Comparison of ENCODE assay signal across 22 cellular contexts in genomic region chr18:24475926-24476589, GRCh38. TPM values are rescaled to one million over a fixed set of nuclear protein-coding genes. Genes with fewer than 3 reads are reported as not detected.
A peak's percentile ranks its signal among the peaks of the same experiment; 100 is the strongest.
DNase-seq lines count a peak whose midpoint lies in the region; ATAC-seq and TF ChIP-seq lines count a peak whose summit lies in the region.
"Had no signal": no experiment of that assay in that cellular context is flagged by ENCODE, and none has a peak within 500 bp of the region (broad histone marks: within the 10 kb centered on the region; RNA-seq: fewer than 3 reads in every experiment).

No MANE protein-coding gene starts in this region.

- intact Hi-C loops in colonic mucosa (cut with DNase I): no loop called here

- H3K9ac ChIP-seq in KMS-11 (no peak overlapping the region), Karpas-422 (ENCODE audit: low read length) (no peak overlapping the region), colonic mucosa (ENCODE audit: low read depth in 2 of 2, low read length in 2 of 2) (no peak overlapping the region)
- H3K9ac ChIP-seq: GM23248 had no signal

- no peaks in the 10 kb centered on the region for H4K20me1 ChIP-seq in KMS-11 (ENCODE audit: insufficient read depth)
- no peaks in the 10 kb centered on the region for H4K20me1 ChIP-seq in Karpas-422 (ENCODE audit: insufficient read depth, low read depth, low read length)

- no peaks in the 10 kb centered on the region for H3K9me2 ChIP-seq in Karpas-422 (replicated peaks; ENCODE audit: insufficient read depth, low read length)

- H3K9me3 ChIP-seq in Karpas-422 (ENCODE audit: low read length) (no peaks in the 10 kb centered on the region), colonic mucosa (no peaks in the 10 kb centered on the region)
- H3K9me3 ChIP-seq: MG63, SJSA1 had no signal

- peak overlapping the region; percentile 26; the same call in 1 of the 2 replicates for H3K27ac ChIP-seq in KMS-11
- H3K27ac ChIP-seq in Karpas-422 (ENCODE audit: low read length): no peak overlapping the region
- H3K27ac ChIP-seq in colonic mucosa: no peak overlapping the region
- H3K27ac ChIP-seq: C4-2B, GM23248, SJSA1 had no signal

- H3K4me1 ChIP-seq in KMS-11 (ENCODE audit: low read depth, poor library complexity, severe bottlenecking) (peaks cover 35% of the 10 kb centered on the region), Karpas-422 (ENCODE audit: low read length) (no peaks in the 10 kb centered on the region), colonic mucosa (no peaks in the 10 kb centered on the region)
- H3K4me1 ChIP-seq: SJSA1 had no signal

- H3K4me2 ChIP-seq in KMS-11 (peak overlapping the region; percentile 46), Karpas-422 (ENCODE audit: low read depth, low read length, poor library complexity, severe bottlenecking) (no peak overlapping the region)

- H2AFZ ChIP-seq in KMS-11 (ENCODE audit: low read depth) (no peak overlapping the region; the same call in 1 of the 2 replicates), Karpas-422 (ENCODE audit: low read length) (no peak overlapping the region)
- H2AFZ ChIP-seq: GM23248 had no signal

- H3K27me3 ChIP-seq in KMS-11 (ENCODE audit: insufficient read depth, low read depth) (no peaks in the 10 kb centered on the region), Karpas-422 (ENCODE audit: low read length) (0 out of 2 replicates have a peak, but pooled peaks cover 2% of the 10 kb centered on the region), colonic mucosa (no peaks in the 10 kb centered on the region)
- H3K27me3 ChIP-seq: MG63, SJSA1 had no signal

- no peaks in the 10 kb centered on the region for H3K36me3 ChIP-seq in KMS-11 (ENCODE audit: insufficient read depth)
- no peaks in the 10 kb centered on the region for H3K36me3 ChIP-seq in Karpas-422 (ENCODE audit: insufficient read depth, low read length)
- H3K36me3 ChIP-seq in colonic mucosa: no peaks in the 10 kb centered on the region
- H3K36me3 ChIP-seq: MG63, SJSA1 had no signal

- TF ChIP-seq CTCF in KMS-11 (conservative IDR thresholded peaks at IDR 0.05; ENCODE audit: low read depth, low read length) (no peak), colonic mucosa (IDR thresholded peaks at IDR 0.05) (no peak)

- DNase-seq in stimulated activated CD4-positive, alpha-beta T cell treated with anti-CD3 and anti-CD28 coated beads, Interleukin-15, amount 100 ng/mL, for 24 hours: peak; percentile 15
- no peak for DNase-seq in stimulated activated CD4-positive, alpha-beta T cell treated with anti-CD3 and anti-CD28 coated beads, Interleukin-12 subunit alpha, Interleukin-12 subunit beta, amount 100 ng/mL, for 4 hours
- DNase-seq in central memory CD4-positive, alpha-beta T cell: peak; percentile 13
- DNase-seq in Karpas-422 (no peak), colonic mucosa (no peak)
- DNase-seq: Calu3, DMS79 treated with DMSO at 0.1 percent for 48 hours, GM23248, H9, MG63, NCI-H1092, NCI-H1417 treated with DMSO at 0.1 percent for 48 hours, NCI-H1694 treated with DMSO at 0.1 percent for 48 hours, NCI-H2081, NCI-H2227 treated with DMSO at 0.1 percent for 48 hours, NCI-H526 treated with DMSO at 0.1 percent for 48 hours, Right ventricle myocardium superior, RPMI8226 had no signal

- H3K79me2 ChIP-seq in KMS-11 (ENCODE audit: insufficient read depth, low read depth) (no peaks in the 10 kb centered on the region), Karpas-422 (ENCODE audit: low read length) (no peaks in the 10 kb centered on the region)

- H3K4me3 ChIP-seq in KMS-11 (IDR thresholded peaks at IDR 0.05; ENCODE audit: insufficient read depth, low read depth, low read length) (no peak overlapping the region), Karpas-422 (ENCODE audit: low read length) (no peak overlapping the region), colonic mucosa (no peak overlapping the region)
- H3K4me3 ChIP-seq: GM23248, MG63, SJSA1 had no signal

- no peak for ATAC-seq in GM19397 (IDR thresholded peaks at IDR 0.05; ENCODE audit: unreplicated experiment)

RNA-seq across cellular contexts. Expression of gene HRH4, which starts 15.6 kb away (rescaled TPM):
- 0.15 TPM in 1 of 2 replicates, not detected in the other for total RNA-seq in Karpas-422 (2014; rRNA removed; shearing (Covaris generic); ENCODE audit: low replicate concordance)
- total RNA-seq in colonic mucosa: under 1 TPM in 1 of 2 donors, not detected in 1; 0.11 TPM
- total RNA-seq: GM23248, H9, Right ventricle myocardium superior, SJSA1 had no signal

RNA-seq across cellular contexts. Expression of gene IMPACT, which starts 49.6 kb away (rescaled TPM):
- total RNA-seq in Karpas-422 (2014; rRNA removed; shearing (Covaris generic); ENCODE audit: low replicate concordance): 31.9 and 48.8 TPM in 2 replicates
- total RNA-seq in colonic mucosa: 10 to 100 TPM; 19.8 to 25.6 TPM

Comparison
In these comparisons a context has a peak if more than half of its experiments do, and no peak if none do; other contexts are left out.
1. DNase-seq: peak in stimulated activated CD4-positive, alpha-beta T cell treated with anti-CD3 and anti-CD28 coated beads, Interleukin-15, amount 100 ng/mL, for 24 hours (single experiment) and central memory CD4-positive, alpha-beta T cell (single experiment); none in stimulated activated CD4-positive, alpha-beta T cell treated with anti-CD3 and anti-CD28 coated beads, Interleukin-12 subunit alpha, Interleukin-12 subunit beta, amount 100 ng/mL, for 4 hours (single experiment), Karpas-422 (single experiment) and colonic mucosa (single experiment).